ENCODE assay signal across 15 cellular contexts in genomic region chr12:56716933-56717880, GRCh38. TPM values are rescaled to one million over a fixed set of nuclear protein-coding genes. Genes with fewer than 3 reads are reported as not detected.
A peak's percentile ranks its signal among the peaks of the same experiment; 100 is the strongest.
DNase-seq lines count a peak whose midpoint lies in the region; ATAC-seq and TF ChIP-seq lines count a peak whose summit lies in the region.
"Had no signal": no experiment of that assay in that cellular context is flagged by ENCODE, and none has a peak within 500 bp of the region (broad histone marks: within the 10 kb centered on the region; RNA-seq: fewer than 3 reads in every experiment).

No MANE protein-coding gene starts in this region.

- no peak for TF ChIP-seq CTCF in vagina (IDR thresholded peaks at IDR 0.05)

- H3K4me3 ChIP-seq in vagina, result no peak overlapping the region
- H3K4me3 ChIP-seq: dorsolateral prefrontal cortex, Peyer's patch, transverse colon had no signal

- no peak for DNase-seq in activated naive CD4-positive, alpha-beta T cell treated with Interleukin-2 at 50 U/mL for 16 hours
- DNase-seq in T-helper 17 cell (no peak), memory B cell (ENCODE audit: low spot score in 2 of 2) (no peak), vagina (ENCODE audit: extremely low spot score in 2 of 2) (no peak), COLO829 (ENCODE audit: low spot score) (no peak), NCI-H2196 treated with DMSO at 0.1 percent for 48 hours (lab: John Stamatoyannopoulos, UW; ENCODE audit: unreplicated experiment) (no peak)
- DNase-seq: amygdala, NCI-H1436, NCI-H524, T-helper 9 cell, transverse colon had no signal

- no peaks in the 10 kb centered on the region for H3K27me3 Mint-ChIP-seq in activated naive CD4-positive, alpha-beta T cell treated with anti-CD3 and anti-CD28 coated beads, Interleukin-2, amount 50 U/mL, for 24 hours
- no peaks in the 10 kb centered on the region for H3K27me3 Mint-ChIP-seq in T-helper 17 cell
- H3K27me3 Mint-ChIP-seq in memory B cell, result no peaks in the 10 kb centered on the region

- TF ChIP-seq POLR2A in vagina (IDR thresholded peaks at IDR 0.05), result no peak

- ATAC-seq in T-helper 17 cell (no peak), memory B cell (ENCODE audit: low read depth) (no peak), HG02588 (IDR thresholded peaks at IDR 0.05; ENCODE audit: unreplicated experiment) (no peak)

- peaks cover 10 to 46% of the 10 kb centered on the region in 2 donors for H3K36me3 ChIP-seq in vagina

- peak overlapping the region; percentile 23 for H3K4me3 Mint-ChIP-seq in activated naive CD4-positive, alpha-beta T cell treated with anti-CD3 and anti-CD28 coated beads, Interleukin-2, amount 50 U/mL, for 24 hours
- H3K4me3 Mint-ChIP-seq in T-helper 17 cell (no peak overlapping the region), memory B cell (peak overlapping the region; percentile 21)

- H3K9me3 Mint-ChIP-seq in activated naive CD4-positive, alpha-beta T cell treated with anti-CD3 and anti-CD28 coated beads, Interleukin-2, amount 50 U/mL, for 24 hours, result no peaks in the 10 kb centered on the region
- no peaks in the 10 kb centered on the region for H3K9me3 Mint-ChIP-seq in memory B cell

- H3K4me1 Mint-ChIP-seq in activated naive CD4-positive, alpha-beta T cell treated with anti-CD3 and anti-CD28 coated beads, Interleukin-2, amount 50 U/mL, for 24 hours, result peaks cover 62% of the 10 kb centered on the region
- H3K4me1 Mint-ChIP-seq in T-helper 17 cell (peaks cover 51% of the 10 kb centered on the region), memory B cell (peaks cover 48% of the 10 kb centered on the region)

- no peaks in the 10 kb centered on the region for H3K9me3 ChIP-seq in T-helper 17 cell (ENCODE audit: control insufficient read depth, low read length, poor library complexity, severe bottlenecking)
- no peaks in the 10 kb centered on the region for H3K9me3 ChIP-seq in vagina
- H3K9me3 ChIP-seq: Peyer's patch, transverse colon had no signal

- peaks cover 76% of the 10 kb centered on the region for H3K4me1 ChIP-seq in vagina

- intact Hi-C loops in vagina (cut with DNase I), result no loop called here

- H3K27ac Mint-ChIP-seq in activated naive CD4-positive, alpha-beta T cell treated with anti-CD3 and anti-CD28 coated beads, Interleukin-2, amount 50 U/mL, for 24 hours, result peak overlapping the region; percentile 82
- H3K27ac Mint-ChIP-seq in T-helper 17 cell (peak overlapping the region; percentile 93), memory B cell (peak overlapping the region; percentile 85)

- H3K27ac ChIP-seq in vagina, result peak overlapping the region; percentile 33
- H3K27ac ChIP-seq: Peyer's patch had no signal

- no peaks in the 10 kb centered on the region for H3K27me3 ChIP-seq in vagina
- H3K27me3 ChIP-seq: dorsolateral prefrontal cortex, Peyer's patch, transverse colon had no signal

- peaks cover 53% of the 10 kb centered on the region for H3K36me3 Mint-ChIP-seq in activated naive CD4-positive, alpha-beta T cell treated with anti-CD3 and anti-CD28 coated beads, Interleukin-2, amount 50 U/mL, for 24 hours
- peaks cover 23% of the 10 kb centered on the region for H3K36me3 Mint-ChIP-seq in T-helper 17 cell (ENCODE audit: low read depth)
- peaks cover 53% of the 10 kb centered on the region for H3K36me3 Mint-ChIP-seq in memory B cell

RNA-seq across cellular contexts. Expression of gene NACA, which starts 7.9 kb away (rescaled TPM):
- total RNA-seq in T-helper 17 cell (1,000 to 10,000 TPM; 1,068 to 1,135 TPM), vagina (1,274 TPM)

RNA-seq across cellular contexts. Expression of gene PTGES3, which starts 29.1 kb away (rescaled TPM):
- total RNA-seq in T-helper 17 cell (100 to 1,000 TPM; 124 to 127 TPM), vagina (81.0 TPM)

RNA-seq across cellular contexts. Expression of gene PRIM1, which starts 34.9 kb away (rescaled TPM):
- 10 to 100 TPM; 11.3 to 14.4 TPM for total RNA-seq in T-helper 17 cell
- total RNA-seq in vagina, result 12.8 TPM

RNA-seq across cellular contexts. Expression of gene HSD17B6, which starts 45.9 kb away (rescaled TPM):
- total RNA-seq in T-helper 17 cell (under 1 TPM in 1 of 2 donors, not detected in 1; 0.63 TPM), vagina (32.4 TPM)
